Comparison of ENCODE assay signal across 9 cellular contexts in the genomic region with DNA sequence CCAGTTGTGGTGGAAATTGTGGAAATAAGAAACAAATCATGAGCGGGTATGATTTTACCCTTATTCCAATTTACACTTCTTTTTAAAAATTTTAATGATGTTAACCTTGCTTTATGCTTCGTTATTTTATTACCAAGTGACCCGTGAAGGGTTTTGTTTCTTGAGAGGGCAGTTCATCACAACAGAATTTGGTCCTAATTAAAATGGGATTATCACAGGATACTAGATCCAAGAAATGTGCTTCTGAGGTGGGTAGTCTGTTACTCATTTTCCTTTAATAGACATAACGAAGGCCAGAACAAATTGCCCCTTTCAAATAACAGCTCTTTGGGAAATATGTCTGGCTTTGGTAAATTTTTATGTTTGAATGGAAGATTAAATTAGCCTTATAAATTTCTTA. TPM values are rescaled to one million over a fixed set of nuclear protein-coding genes. Genes with fewer than 3 reads are reported as not detected.
"Had no signal": no experiment of that assay in that cellular context is flagged by ENCODE, and none has a peak within 500 bp of the region (broad histone marks: within the 10 kb centered on the region; RNA-seq: fewer than 3 reads in every experiment).

No MANE protein-coding gene starts in this region.

- ATAC-seq: HCT116 had no signal

- H3K27ac Mint-ChIP-seq: HFFc6 had no signal

- DNase-seq: GM23248, GOT3, H7, HFFc6, IMR-90 had no signal

- FAIRE-seq: HTR-8/SVneo had no signal

- H3K9me3 Mint-ChIP-seq: HFFc6 had no signal

- H3K9me3 ChIP-seq: HAP-1 had no signal

- H3K36me3 ChIP-seq: HAP-1 had no signal

- H2AFZ ChIP-seq: GM23248 had no signal

- H3K4me3 Mint-ChIP-seq: HFFc6 had no signal

- H3K9ac ChIP-seq: GM23248 had no signal

- H3K27ac ChIP-seq: GM23248 had no signal

- H3K4me3 ChIP-seq: GM23248, HAP-1 had no signal

RNA-seq across cellular contexts. Expression of gene RASSF8, which starts 25.5 kb away (rescaled TPM):
- total RNA-seq: HT-29 had no signal
